ENCODE assay signal across 9 cellular contexts in the genomic region with DNA sequence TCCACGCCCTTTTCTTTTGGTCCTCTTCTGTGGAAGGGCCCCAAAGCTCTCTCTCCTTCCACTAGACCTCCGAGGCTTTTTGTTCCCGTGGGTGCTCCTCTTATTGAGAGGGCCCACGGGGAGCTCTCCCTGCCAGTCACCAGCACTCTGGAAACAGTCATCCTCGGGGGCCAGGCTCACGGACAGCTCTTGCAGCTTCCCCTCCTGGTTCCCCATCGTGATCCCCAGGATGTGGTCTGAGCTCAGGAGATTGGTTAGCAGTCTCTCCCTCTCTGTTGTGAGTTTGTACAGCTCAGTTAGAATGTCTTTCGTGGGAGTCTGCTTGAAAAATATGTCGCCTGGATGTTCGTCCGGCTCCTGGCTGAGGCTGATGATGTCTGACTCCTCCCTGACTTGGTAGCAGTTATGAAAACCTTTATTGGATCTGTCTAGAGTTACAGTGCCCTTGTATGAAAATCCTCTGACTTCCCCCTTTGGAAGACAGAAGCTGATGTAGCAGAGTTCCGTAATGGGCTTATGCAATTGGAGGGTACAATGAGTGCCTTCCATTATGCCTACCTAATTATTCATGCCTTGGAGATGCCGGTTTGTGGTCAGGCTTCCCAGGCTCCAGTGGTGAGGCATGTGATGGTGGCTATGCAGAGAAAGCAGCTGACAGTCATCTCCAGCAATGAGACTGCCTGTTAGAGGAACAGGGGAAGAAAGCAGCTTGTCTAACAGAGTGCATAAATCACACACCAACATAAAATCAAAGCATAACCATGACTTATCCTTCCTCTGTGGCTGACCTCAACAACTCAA. TPM values are rescaled to one million over a fixed set of nuclear protein-coding genes. Genes with fewer than 3 reads are reported as not detected.
DNase-seq lines count a peak whose midpoint lies in the region; ATAC-seq and TF ChIP-seq lines count a peak whose summit lies in the region.
"Had no signal": no experiment of that assay in that cellular context is flagged by ENCODE, and none has a peak within 500 bp of the region (broad histone marks: within the 10 kb centered on the region; RNA-seq: fewer than 3 reads in every experiment).

No MANE protein-coding gene starts in this region.

- no peaks in the 10 kb centered on the region for H3K27me3 Mint-ChIP-seq in chondrocyte (ENCODE audit: low read depth)

- no peaks in the 10 kb centered on the region for H3K9me3 Mint-ChIP-seq in chondrocyte (ENCODE audit: low read depth)
- H3K9me3 Mint-ChIP-seq: activated B cell treated with CpG ODN at 0.5 μM for 24 hours had no signal

- peaks cover 14% of the 10 kb centered on the region for H3K4me1 Mint-ChIP-seq in chondrocyte (ENCODE audit: low read depth)

- H3K36me3 ChIP-seq in aorta (ENCODE audit: control insufficient read depth in 1 of 2, insufficient read depth in 2 of 2, low read length in 1 of 2), result no peaks in the 10 kb centered on the region

- no peak overlapping the region for H3K27ac ChIP-seq in aorta (ENCODE audit: low read depth in 1 of 2, low read length in 2 of 2)

- peak; percentile 88 for DNase-seq in SIG-M5 treated with dmso at 0.1 percent for 504 hours (lab: John Stamatoyannopoulos, UW; ENCODE audit: unreplicated experiment)
- no peak for DNase-seq in SIG-M5 (lab: John Stamatoyannopoulos, UW)
- DNase-seq in chondrocyte (ENCODE audit: low spot score), result no peak
- peak; percentile 85 for DNase-seq in medulla oblongata (ENCODE audit: extremely low spot score)
- DNase-seq in aorta, result peak in 1 of 2 donors; percentile 83
- DNase-seq in activated CD4-positive, alpha-beta T cell treated with anti-CD3 and anti-CD28 coated beads, Interleukin-2, amount 50 U/mL, for 1 hour, result no peak
- DNase-seq: activated B cell treated with CpG ODN at 0.5 μM for 24 hours had no signal

- peak overlapping the region; percentile 83 for H3K27ac Mint-ChIP-seq in chondrocyte (ENCODE audit: unreplicated experiment)
- H3K27ac Mint-ChIP-seq: activated B cell treated with CpG ODN at 0.5 μM for 24 hours had no signal

- H3K4me3 Mint-ChIP-seq in chondrocyte (ENCODE audit: unreplicated experiment), result no peak overlapping the region
- H3K4me3 Mint-ChIP-seq: activated B cell treated with CpG ODN at 0.5 μM for 24 hours had no signal

- H3K36me3 Mint-ChIP-seq in chondrocyte (ENCODE audit: low read depth), result no peaks in the 10 kb centered on the region

- H3K4me3 ChIP-seq in aorta (ENCODE audit: low read length in 2 of 2), result no peak overlapping the region

- intact Hi-C loops in aorta (cut with DNase I), result no loop called here

- 78 to 84% methylated on average over 13 of the region's 13 CpGs for WGBS in aorta, 2 donors

- no peaks in the 10 kb centered on the region for H3K4me1 ChIP-seq in aorta (ENCODE audit: control insufficient read depth in 1 of 2, insufficient read depth in 2 of 2, low read length in 2 of 2)

- TF ChIP-seq CTCF in chondrocyte (IDR thresholded peaks at IDR 0.05), result no peak

- ATAC-seq in aorta (ENCODE audit: low FRiP score) (peak; percentile 45), HG03565 (IDR thresholded peaks at IDR 0.05; ENCODE audit: unreplicated experiment) (no peak), GM18511 (IDR thresholded peaks at IDR 0.05; ENCODE audit: unreplicated experiment) (no peak)

- no peaks in the 10 kb centered on the region for H3K27me3 ChIP-seq in aorta (ENCODE audit: control insufficient read depth in 1 of 2, insufficient read depth in 2 of 2, low read length in 1 of 2)

- no peaks in the 10 kb centered on the region for H3K9me3 ChIP-seq in aorta (ENCODE audit: control insufficient read depth, low read length)

RNA-seq across cellular contexts. Expression of gene FMN1, which starts 39.9 kb away (rescaled TPM):
- total RNA-seq in chondrocyte (4.0 to 6.6 TPM (median 4.8 TPM) in 3 replicates), aorta (10 to 100 TPM; 18.4 to 23.4 TPM)
- polyA plus RNA-seq in aorta, result 1 to 10 TPM in 1 of 2 donors, under 1 TPM in 1; 0.26 to 1.3 TPM

Comparison
In these comparisons a context has a peak if more than half of its experiments do, and no peak if none do; other contexts are left out.
1. DNase-seq: peak in SIG-M5 treated with dmso at 0.1 percent for 504 hours (single experiment) and medulla oblongata (single experiment); none in SIG-M5 (single experiment), chondrocyte (single experiment) and activated CD4-positive, alpha-beta T cell treated with anti-CD3 and anti-CD28 coated beads, Interleukin-2, amount 50 U/mL, for 1 hour (single experiment).